Comparison of ENCODE assay signal across 14 cellular contexts in genomic region chr13:21043898-21044297, GRCh38. TPM values are rescaled to one million over a fixed set of nuclear protein-coding genes. Genes with fewer than 3 reads are reported as not detected.
DNase-seq lines count a peak whose midpoint lies in the region; ATAC-seq and TF ChIP-seq lines count a peak whose summit lies in the region.
"Had no signal": no experiment of that assay in that cellular context is flagged by ENCODE, and none has a peak within 500 bp of the region (broad histone marks: within the 10 kb centered on the region; RNA-seq: fewer than 3 reads in every experiment).

No MANE protein-coding gene starts in this region.

- H3K27me3 ChIP-seq in right atrium auricular region (no peaks in the 10 kb centered on the region), skeletal muscle satellite cell (ENCODE audit: control insufficient read depth, insufficient read depth, low read length) (no peaks in the 10 kb centered on the region), WERI-Rb-1 (ENCODE audit: insufficient read depth, low read depth, severe bottlenecking) (no peaks in the 10 kb centered on the region)
- H3K27me3 ChIP-seq: neutrophil, upper lobe of left lung had no signal

- H3K36me3 Mint-ChIP-seq in brain: peaks cover 34% of the 10 kb centered on the region

- peak overlapping the region in 3 of 5 experiments; percentile 11 to 70 (median 16) for H3K4me3 Mint-ChIP-seq in brain
- H3K4me3 Mint-ChIP-seq: activated naive CD8-positive, alpha-beta T cell treated with anti-CD3 and anti-CD28 coated beads for 36 hours had no signal

- H3K27ac Mint-ChIP-seq in brain: peak overlapping the region in 4 of 5 experiments; percentile 55 to 90 (median 82)
- H3K27ac Mint-ChIP-seq: activated naive CD8-positive, alpha-beta T cell treated with anti-CD3 and anti-CD28 coated beads for 36 hours had no signal

- H3K27ac ChIP-seq in right atrium auricular region (peak overlapping the region; percentile 30 to 48), WERI-Rb-1 (no peak overlapping the region)
- H3K27ac ChIP-seq: neutrophil, upper lobe of left lung had no signal

- no peak overlapping the region for H3K4me2 ChIP-seq in skeletal muscle satellite cell (ENCODE audit: low read length)

- no peak for TF ChIP-seq CTCF in brain (conservative IDR thresholded peaks at IDR 0.05)
- TF ChIP-seq CTCF in right atrium auricular region (IDR thresholded peaks at IDR 0.05): no peak
- no peak for TF ChIP-seq CTCF in WERI-Rb-1 (IDR thresholded peaks at IDR 0.05; ENCODE audit: low read depth, low read length)

- no peak for ATAC-seq in GM18520 (IDR thresholded peaks at IDR 0.05; ENCODE audit: unreplicated experiment)

- no peaks in the 10 kb centered on the region for H3K9me3 Mint-ChIP-seq in brain
- H3K9me3 Mint-ChIP-seq: activated naive CD8-positive, alpha-beta T cell treated with anti-CD3 and anti-CD28 coated beads for 36 hours had no signal

- H3K4me1 ChIP-seq in right atrium auricular region (peaks cover 0 to 90% of the 10 kb centered on the region in 2 donors), skeletal muscle satellite cell (ENCODE audit: control insufficient read depth, insufficient read depth, low read length) (peaks cover 8% of the 10 kb centered on the region)

- H3K9me3 ChIP-seq in right atrium auricular region (no peaks in the 10 kb centered on the region), skeletal muscle satellite cell (replicated peaks; ENCODE audit: low read length) (no peaks in the 10 kb centered on the region), WERI-Rb-1 (ENCODE audit: severe bottlenecking) (no peaks in the 10 kb centered on the region)
- H3K9me3 ChIP-seq: neutrophil, upper lobe of left lung had no signal

- H3K27me3 Mint-ChIP-seq in brain: no peaks in the 10 kb centered on the region

- DNase-seq in GM03348 (ENCODE audit: low spot score) (peak; percentile 72), right atrium auricular region (ENCODE audit: low spot score) (no peak), middle frontal gyrus (ENCODE audit: extremely low spot score, low spot score) (no peak), WERI-Rb-1 (no peak), NCI-H526 (lab: John Stamatoyannopoulos, UW) (no peak)
- DNase-seq: activated CD4-positive, alpha-beta T cell treated with anti-CD3 and anti-CD28 coated beads, Interleukin-2, amount 50 U/mL, for 48 hours; activated naive CD8-positive, alpha-beta T cell treated with anti-CD3 and anti-CD28 coated beads for 36 hours; NCI-H1092 treated with DMSO at 0.1 percent for 48 hours; NCI-H82; upper lobe of left lung had no signal

- H3K4me1 Mint-ChIP-seq in brain: peaks cover 40% of the 10 kb centered on the region

- H3K9ac ChIP-seq in skeletal muscle satellite cell (ENCODE audit: low read depth, low read length): peak overlapping the region; percentile 2

- H3K4me3 ChIP-seq in right atrium auricular region (no peak overlapping the region), skeletal muscle satellite cell (ENCODE audit: low read length) (no peak overlapping the region), WERI-Rb-1 (ENCODE audit: low read depth, low read length) (no peak overlapping the region)
- H3K4me3 ChIP-seq: upper lobe of left lung had no signal

- H3K36me3 ChIP-seq in right atrium auricular region (peaks cover 13% of the 10 kb centered on the region), skeletal muscle satellite cell (ENCODE audit: insufficient read depth, low read length) (peaks cover 51% of the 10 kb centered on the region), WERI-Rb-1 (no peaks in the 10 kb centered on the region)

RNA-seq across cellular contexts. Expression of gene LATS2, which starts 17.5 kb away (rescaled TPM):
- polyA plus RNA-seq in brain (ENCODE audit: insufficient read depth, low read depth, low replicate concordance): 2.3 TPM
- 10 to 100 TPM; 20.9 to 33.3 TPM for total RNA-seq in right atrium auricular region
- total RNA-seq in skeletal muscle satellite cell (2012; rRNA removed): 9.4 and 11.1 TPM in 2 replicates
